In genomic region chr4:83082777-83083176, GRCh38 we compare ENCODE assay signal across 10 cellular contexts. TPM values are rescaled to one million over a fixed set of nuclear protein-coding genes. Genes with fewer than 3 reads are reported as not detected.
DNase-seq lines count a peak whose midpoint lies in the region; ATAC-seq and TF ChIP-seq lines count a peak whose summit lies in the region.
"Had no signal": no experiment of that assay in that cellular context is flagged by ENCODE, and none has a peak within 500 bp of the region (broad histone marks: within the 10 kb centered on the region; RNA-seq: fewer than 3 reads in every experiment).

No MANE protein-coding gene starts in this region.

- 25% methylated on average over 4 of the region's 4 CpGs for WGBS in mammary epithelial cell (ENCODE audit: low coverage, missing lambda C conversion rate)

- H4K20me1 ChIP-seq in MM.1S (ENCODE audit: insufficient read depth, low read length) (no peaks in the 10 kb centered on the region), mammary epithelial cell (ENCODE audit: insufficient read depth, low read length) (no peaks in the 10 kb centered on the region)

- H3K4me3 ChIP-seq in MM.1S (ENCODE audit: low read length), result no peak overlapping the region
- no peak overlapping the region for H3K4me3 ChIP-seq in mammary epithelial cell (replicated peaks in 1 of 3; ENCODE audit: insufficient read depth in 1 of 3, low read depth in 2 of 3, low read length in 3 of 3)
- H3K4me3 ChIP-seq: cardiac muscle cell, upper lobe of left lung had no signal

- CTCF ChIA-PET in mammary epithelial cell (lab: Charles Lee; ENCODE audit: low non-redundant PET), result no interaction called here

- dilution Hi-C loops in mammary epithelial cell (cut with HindIII; ENCODE audit: low sequenced_read_pairs), result loop anchor here (5.0 to 10.0 kb wide), 2 partner anchors 60 to 172 kb away; no protein-coding TSS in a partner anchor

- H3K9ac ChIP-seq in MM.1S (ENCODE audit: low read length), result no peak overlapping the region
- H3K9ac ChIP-seq in mammary epithelial cell (ENCODE audit: insufficient read depth, low read length), result no peak overlapping the region

- H3K9me3 Mint-ChIP-seq in activated T-cell treated with anti-CD3 and anti-CD28 coated beads, Interleukin-2, amount 50 U/mL, for 24 hours, result no peaks in the 10 kb centered on the region
- peaks cover 4% of the 10 kb centered on the region for H3K9me3 Mint-ChIP-seq in activated T-cell treated with anti-CD3 and anti-CD28 coated beads, Interleukin-2, amount 50 U/mL, for 4 hours

- H2AFZ ChIP-seq in MM.1S (ENCODE audit: low read length) (no peak overlapping the region), mammary epithelial cell (ENCODE audit: low read depth, low read length) (peak overlapping the region; percentile 44)

- H3K4me2 ChIP-seq in MM.1S (ENCODE audit: low read depth, low read length) (no peak overlapping the region), mammary epithelial cell (ENCODE audit: insufficient read depth, low read depth, low read length) (no peak overlapping the region)

- no peak for DNase-seq in activated T-cell treated with anti-CD3 and anti-CD28 coated beads, Interleukin-2, amount 50 U/mL, for 24 hours
- no peak for DNase-seq in activated T-cell treated with anti-CD3 and anti-CD28 coated beads, Interleukin-2, amount 50 U/mL, for 4 hours
- DNase-seq in MM.1S (peak; percentile 11), mammary epithelial cell (peak; percentile 51), renal cortical epithelial cell (ENCODE audit: low read depth) (peak; percentile 3), cerebellum (ENCODE audit: low spot score) (no peak), SKM-1 (lab: John Stamatoyannopoulos, UW; ENCODE audit: unreplicated experiment) (no peak)

- H3K36me3 ChIP-seq in MM.1S (replicated peaks; ENCODE audit: insufficient read depth, low read length), result no peaks in the 10 kb centered on the region
- no peaks in the 10 kb centered on the region for H3K36me3 ChIP-seq in mammary epithelial cell (ENCODE audit: insufficient read depth, low read length)
- H3K36me3 ChIP-seq: cardiac muscle cell, upper lobe of left lung had no signal

- H3K27me3 ChIP-seq in MM.1S (replicated peaks; ENCODE audit: insufficient read depth, low read length) (no peaks in the 10 kb centered on the region), mammary epithelial cell (ENCODE audit: insufficient read depth, low read length) (no peaks in the 10 kb centered on the region)
- H3K27me3 ChIP-seq: cardiac muscle cell, upper lobe of left lung had no signal

- no peak for TF ChIP-seq CTCF in MM.1S (IDR thresholded peaks at IDR 0.05; ENCODE audit: low read length)
- TF ChIP-seq CTCF in mammary epithelial cell (conservative IDR thresholded peaks at IDR 0.05 in 1 of 2, IDR thresholded peaks at IDR 0.05 in 1 of 2; ENCODE audit: extremely low read depth in 1 of 2, insufficient read depth in 1 of 2, low read depth in 1 of 2, low read length in 2 of 2), result no peak

- BruUV-seq in mammary epithelial cell (replicated peaks; lab: Mats Ljungman, UMichigan), result no TSS peak

- no peaks in the 10 kb centered on the region for H3F3A ChIP-seq in MM.1S (ENCODE audit: insufficient read depth, low read length)

- H3K4me1 ChIP-seq in MM.1S (ENCODE audit: low read length) (no peaks in the 10 kb centered on the region), mammary epithelial cell (ENCODE audit: insufficient read depth, low read length) (peaks cover 13% of the 10 kb centered on the region)

- H3K9me3 ChIP-seq in MM.1S (replicated peaks; ENCODE audit: insufficient read depth, low read length) (no peaks in the 10 kb centered on the region), mammary epithelial cell (replicated peaks; ENCODE audit: insufficient read depth, low read length) (no peaks in the 10 kb centered on the region)
- H3K9me3 ChIP-seq: upper lobe of left lung had no signal

- peak overlapping the region; percentile 38 for H3K27ac Mint-ChIP-seq in activated T-cell treated with anti-CD3 and anti-CD28 coated beads, Interleukin-2, amount 50 U/mL, for 24 hours

- H3K79me2 ChIP-seq in MM.1S (ENCODE audit: low read length) (no peaks in the 10 kb centered on the region), mammary epithelial cell (ENCODE audit: insufficient read depth, low read length) (no peaks in the 10 kb centered on the region)

- H3K27ac ChIP-seq in MM.1S (ENCODE audit: low read length) (no peak overlapping the region), mammary epithelial cell (ENCODE audit: insufficient read depth, low read depth, low read length) (no peak overlapping the region)
- H3K27ac ChIP-seq: cardiac muscle cell had no signal

- H3K4me3 Mint-ChIP-seq in activated T-cell treated with anti-CD3 and anti-CD28 coated beads, Interleukin-2, amount 50 U/mL, for 24 hours, result no peak overlapping the region
- no peak overlapping the region for H3K4me3 Mint-ChIP-seq in activated T-cell treated with anti-CD3 and anti-CD28 coated beads, Interleukin-2, amount 50 U/mL, for 4 hours

- no peaks in the 10 kb centered on the region for H3K9me2 ChIP-seq in MM.1S (replicated peaks; ENCODE audit: insufficient read depth, low read length)

- intact Hi-C loops in mammary epithelial cell (cut with micrococcal nuclease), result no loop called here

- ATAC-seq in activated T-cell treated with anti-CD3 and anti-CD28 coated beads, Interleukin-2, amount 50 U/mL, for 4 hours, result no peak
- ATAC-seq in HG02973 (IDR thresholded peaks at IDR 0.05; ENCODE audit: unreplicated experiment), result no peak

- H3K27me3 Mint-ChIP-seq in activated T-cell treated with anti-CD3 and anti-CD28 coated beads, Interleukin-2, amount 50 U/mL, for 24 hours, result no peaks in the 10 kb centered on the region
- no peaks in the 10 kb centered on the region for H3K27me3 Mint-ChIP-seq in activated T-cell treated with anti-CD3 and anti-CD28 coated beads, Interleukin-2, amount 50 U/mL, for 4 hours (ENCODE audit: low read depth)

- peaks cover 15% of the 10 kb centered on the region for H3K36me3 Mint-ChIP-seq in activated T-cell treated with anti-CD3 and anti-CD28 coated beads, Interleukin-2, amount 50 U/mL, for 24 hours (ENCODE audit: low read depth)
- peaks cover 4% of the 10 kb centered on the region for H3K36me3 Mint-ChIP-seq in activated T-cell treated with anti-CD3 and anti-CD28 coated beads, Interleukin-2, amount 50 U/mL, for 4 hours (ENCODE audit: insufficient read depth)

- H3K4me1 Mint-ChIP-seq in activated T-cell treated with anti-CD3 and anti-CD28 coated beads, Interleukin-2, amount 50 U/mL, for 24 hours (ENCODE audit: low read depth), result peaks cover 20% of the 10 kb centered on the region
- peaks cover 29% of the 10 kb centered on the region for H3K4me1 Mint-ChIP-seq in activated T-cell treated with anti-CD3 and anti-CD28 coated beads, Interleukin-2, amount 50 U/mL, for 4 hours (ENCODE audit: low read depth)

- in situ Hi-C loops in mammary epithelial cell (cut with MboI; ENCODE audit: low sequenced_read_pairs in 2 of 2), result loop anchor here in 1 of 2 donors (10.0 kb wide), 1 partner anchor 172 kb away; no protein-coding TSS in a partner anchor

RNA-seq across cellular contexts. Expression of gene PLAC8, which starts 31.8 kb away (rescaled TPM):
- 10 to 100 TPM; 11.8 to 14.9 (median 14.3) TPM for total RNA-seq in activated T-cell treated with anti-CD3 and anti-CD28 coated beads, Interleukin-2, amount 50 U/mL, for 4 hours
- total RNA-seq in mammary epithelial cell (1 to 10 TPM in 1 of 2 donors, under 1 TPM in 1; 0.40 to 2.8 TPM), renal cortical epithelial cell (0.35 and 4.8 TPM in 2 replicates), cerebellum (0.82 TPM)
- 10.4 TPM for polyA plus RNA-seq in mammary epithelial cell
- 51.7 TPM for polyA minus RNA-seq in mammary epithelial cell
- total RNA-seq: cardiac muscle cell had no signal

RNA-seq across cellular contexts. Expression of gene COPS4, which starts 47.8 kb away (rescaled TPM):
- total RNA-seq in activated T-cell treated with anti-CD3 and anti-CD28 coated beads, Interleukin-2, amount 50 U/mL, for 4 hours, result 10 to 100 TPM; 40.7 to 43.1 (median 41.2) TPM
- total RNA-seq in mammary epithelial cell (10 to 100 TPM; 34.1 to 69.5 TPM), renal cortical epithelial cell (80.6 and 89.5 TPM in 2 replicates), cerebellum (101 TPM)
- 36.4 TPM for polyA plus RNA-seq in mammary epithelial cell
- 4.9 TPM for polyA minus RNA-seq in mammary epithelial cell

Comparison
In these comparisons a context has a peak if more than half of its experiments do, and no peak if none do; other contexts are left out.
1. DNase-seq: peak in MM.1S (single experiment), mammary epithelial cell (single experiment) and renal cortical epithelial cell (single experiment); none in activated T-cell treated with anti-CD3 and anti-CD28 coated beads, Interleukin-2, amount 50 U/mL, for 24 hours (single experiment), activated T-cell treated with anti-CD3 and anti-CD28 coated beads, Interleukin-2, amount 50 U/mL, for 4 hours (single experiment), cerebellum (single experiment) and SKM-1 (single experiment).